Comparison of ENCODE assay signal across 21 cellular contexts in genomic region chr4:179029683-179030082, GRCh38.
"Had no signal": no experiment of that assay in that cellular context is flagged by ENCODE, and none has a peak within 500 bp of the region (broad histone marks: within the 10 kb centered on the region; RNA-seq: fewer than 3 reads in every experiment).

No MANE protein-coding gene starts in this region.

- H3K4me3 Mint-ChIP-seq: immature natural killer cell; memory B cell; mesothelial cell of epicardium; naive B cell; naive thymus-derived CD4-positive, alpha-beta T cell had no signal

- H3K36me3 Mint-ChIP-seq: memory B cell, mesothelial cell of epicardium, naive B cell had no signal

- H3K4me1 Mint-ChIP-seq: immature natural killer cell; memory B cell; naive B cell; naive thymus-derived CD4-positive, alpha-beta T cell had no signal

- H3K27me3 Mint-ChIP-seq: memory B cell; naive B cell; naive thymus-derived CD4-positive, alpha-beta T cell had no signal

- H3K27ac Mint-ChIP-seq: immature natural killer cell; memory B cell; mesothelial cell of epicardium; naive B cell; naive thymus-derived CD4-positive, alpha-beta T cell had no signal

- ATAC-seq: left cardiac atrium; left colon; left lobe of liver; left lung; left ventricle myocardium superior; lower lobe of right lung; mucosa of descending colon; naive thymus-derived CD4-positive, alpha-beta T cell had no signal

- DNase-seq: hippocampal formation; hypothalamus; immature natural killer cell; islet precursor cell; kidney; kidney glomerular epithelial cell; left cardiac atrium; left colon; left ventricle myocardium inferior; left ventricle myocardium superior; lower lobe of right lung; mammary epithelial cell; mesenchymal stem cell; midbrain; mucosa of descending colon; naive B cell; naive thymus-derived CD4-positive, alpha-beta T cell had no signal
